ENCODE assay signal across 22 cellular contexts in the genomic region with DNA sequence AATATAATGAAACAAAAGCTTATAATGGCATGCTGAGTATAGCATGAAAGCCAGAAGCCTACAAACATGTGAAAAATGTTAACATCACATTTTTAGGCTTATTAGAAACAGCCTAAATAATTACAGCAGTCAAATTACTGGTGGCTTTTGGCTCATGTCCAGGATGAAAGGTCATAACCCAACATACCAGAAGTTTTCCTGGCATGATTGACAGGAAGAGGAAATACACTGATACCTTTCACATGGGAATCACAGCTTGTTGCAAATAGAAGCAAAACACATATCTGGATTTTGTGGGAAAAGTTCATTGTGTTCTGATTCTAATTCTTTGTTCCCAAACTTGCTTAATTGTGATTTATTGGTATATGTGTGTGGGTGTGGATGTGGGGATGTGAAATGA.
DNase-seq lines count a peak whose midpoint lies in the region; ATAC-seq and TF ChIP-seq lines count a peak whose summit lies in the region.
"Had no signal": no experiment of that assay in that cellular context is flagged by ENCODE, and none has a peak within 500 bp of the region (broad histone marks: within the 10 kb centered on the region; RNA-seq: fewer than 3 reads in every experiment).

No MANE protein-coding gene starts in this region.

- H3K4me3 Mint-ChIP-seq in MCF 10A (ENCODE audit: unreplicated experiment), result no peak overlapping the region
- H3K4me3 Mint-ChIP-seq: activated CD4-positive, alpha-beta T cell treated with anti-CD3 and anti-CD28 coated beads for 36 hours; activated CD8-positive, alpha-beta T cell treated with anti-CD3 and anti-CD28 coated beads, Interleukin-2, amount 10 ng/mL, durations not matched to agents 7 days and 5 days; CD4-positive, alpha-beta T cell; neural crest cell; stimulated activated naive CD8-positive, alpha-beta T cell treated with anti-CD3 and anti-CD28 coated beads, Interleukin-15, amount 100 ng/mL, for 72 hours had no signal

- H3K9me3 ChIP-seq in mammary epithelial cell (replicated peaks; ENCODE audit: insufficient read depth, low read length) (no peaks in the 10 kb centered on the region), gastroesophageal sphincter (peaks cover 0 to 11% (median 0%) of the 10 kb centered on the region in 3 donors)
- H3K9me3 ChIP-seq: SK-N-SH had no signal

- no peak for TF ChIP-seq EP300 in gastroesophageal sphincter (IDR thresholded peaks at IDR 0.05)

- TF ChIP-seq CTCF in MCF 10A (IDR thresholded peaks at IDR 0.05; ENCODE audit: unreplicated experiment), result no peak
- TF ChIP-seq CTCF in mammary epithelial cell (conservative IDR thresholded peaks at IDR 0.05 in 1 of 2, IDR thresholded peaks at IDR 0.05 in 1 of 2; ENCODE audit: extremely low read depth in 1 of 2, insufficient read depth in 1 of 2, low read depth in 1 of 2, low read length in 2 of 2), result no peak
- no peak for TF ChIP-seq CTCF in gastroesophageal sphincter (IDR thresholded peaks at IDR 0.05)
- no peak for TF ChIP-seq CTCF in retinal pigment epithelial cell (conservative IDR thresholded peaks at IDR 0.05; ENCODE audit: low read depth, low read length)

- peak; percentile 28 for ATAC-seq in gastroesophageal sphincter
- ATAC-seq in HG02973 (IDR thresholded peaks at IDR 0.05; ENCODE audit: unreplicated experiment), result no peak
- ATAC-seq: activated CD4-positive, alpha-beta T cell treated with anti-CD3 and anti-CD28 coated beads for 36 hours; activated CD8-positive, alpha-beta T cell treated with anti-CD3 and anti-CD28 coated beads, Interleukin-2, amount 10 ng/mL, durations not matched to agents 7 days and 5 days; activated naive CD4-positive, alpha-beta T cell treated with anti-CD3 and anti-CD28 coated beads, Interleukin-2, amount 50 U/mL, for 72 hours; stimulated activated naive CD8-positive, alpha-beta T cell treated with anti-CD3 and anti-CD28 coated beads, Interleukin-15, amount 100 ng/mL, for 72 hours had no signal

- dilution Hi-C loops in mammary epithelial cell (cut with HindIII; ENCODE audit: low sequenced_read_pairs), result no loop called here

- no peaks in the 10 kb centered on the region for H3K9me3 Mint-ChIP-seq in MCF 10A (ENCODE audit: unreplicated experiment)
- H3K9me3 Mint-ChIP-seq: stimulated activated naive CD8-positive, alpha-beta T cell treated with anti-CD3 and anti-CD28 coated beads, Interleukin-15, amount 100 ng/mL, for 72 hours had no signal

- H3K27ac ChIP-seq in mammary epithelial cell (ENCODE audit: insufficient read depth, low read depth, low read length) (no peak overlapping the region), gastroesophageal sphincter (no peak overlapping the region)
- H3K27ac ChIP-seq: 22Rv1 had no signal

- H4K20me1 ChIP-seq in mammary epithelial cell (ENCODE audit: insufficient read depth, low read length), result no peaks in the 10 kb centered on the region

- H3K27ac Mint-ChIP-seq in MCF 10A (ENCODE audit: low read depth, unreplicated experiment), result no peak overlapping the region
- H3K27ac Mint-ChIP-seq: activated CD4-positive, alpha-beta T cell treated with anti-CD3 and anti-CD28 coated beads for 36 hours; activated CD8-positive, alpha-beta T cell treated with anti-CD3 and anti-CD28 coated beads, Interleukin-2, amount 10 ng/mL, durations not matched to agents 7 days and 5 days; activated naive CD4-positive, alpha-beta T cell treated with anti-CD3 and anti-CD28 coated beads, Interleukin-2, amount 50 U/mL, for 72 hours; CD4-positive, alpha-beta T cell; stimulated activated naive CD8-positive, alpha-beta T cell treated with anti-CD3 and anti-CD28 coated beads, Interleukin-15, amount 100 ng/mL, for 72 hours had no signal

- DNase-seq in MCF 10A (ENCODE audit: unreplicated experiment) (peak; percentile 34), mammary epithelial cell (no peak), SK-MEL-5 (ENCODE audit: low read depth, low spot score) (peak; percentile 28), retinal pigment epithelial cell (ENCODE audit: low read depth) (peak; percentile 98), NCI-H1930 (lab: John Stamatoyannopoulos, UW) (no peak), C1 segment of cervical spinal cord (lab: John Stamatoyannopoulos, UW) (no peak)
- DNase-seq: activated CD4-positive, alpha-beta T cell treated with anti-CD3 and anti-CD28 coated beads for 36 hours; activated CD8-positive, alpha-beta T cell treated with anti-CD3 and anti-CD28 coated beads, Interleukin-2, amount 10 ng/mL, durations not matched to agents 7 days and 5 days; CD4-positive, alpha-beta T cell; cortex of kidney; DMS 273 treated with DMSO at 0.1 percent for 48 hours; head of caudate nucleus; KBM-7; NCI-H748 treated with DMSO at 0.1 percent for 48 hours; posterior cingulate gyrus; SK-N-SH; stimulated activated naive CD8-positive, alpha-beta T cell treated with anti-CD3 and anti-CD28 coated beads, Interleukin-15, amount 100 ng/mL, for 72 hours had no signal

- H3K36me3 ChIP-seq in mammary epithelial cell (ENCODE audit: insufficient read depth, low read length), result no peaks in the 10 kb centered on the region
- H3K36me3 ChIP-seq in gastroesophageal sphincter, result no peaks in the 10 kb centered on the region

- no peaks in the 10 kb centered on the region for H3K36me3 Mint-ChIP-seq in MCF 10A (ENCODE audit: insufficient read depth, unreplicated experiment)
- H3K36me3 Mint-ChIP-seq: activated naive CD4-positive, alpha-beta T cell treated with anti-CD3 and anti-CD28 coated beads, Interleukin-2, amount 50 U/mL, for 72 hours had no signal

- BruUV-seq in MCF 10A (replicated peaks; lab: Mats Ljungman, UMichigan) (no TSS peak), mammary epithelial cell (replicated peaks; lab: Mats Ljungman, UMichigan) (no TSS peak)

- no peaks in the 10 kb centered on the region for H3K79me2 ChIP-seq in mammary epithelial cell (ENCODE audit: insufficient read depth, low read length)

- no peak overlapping the region for H3K9ac ChIP-seq in mammary epithelial cell (ENCODE audit: insufficient read depth, low read length)
- H3K9ac ChIP-seq: SK-N-SH had no signal

- H3K4me1 ChIP-seq in mammary epithelial cell (ENCODE audit: insufficient read depth, low read length) (no peaks in the 10 kb centered on the region), gastroesophageal sphincter (no peaks in the 10 kb centered on the region)

- H3K27me3 Mint-ChIP-seq in MCF 10A (ENCODE audit: insufficient read depth, unreplicated experiment), result no peaks in the 10 kb centered on the region
- H3K27me3 Mint-ChIP-seq: activated CD4-positive, alpha-beta T cell treated with anti-CD3 and anti-CD28 coated beads for 36 hours; CD4-positive, alpha-beta T cell; stimulated activated naive CD8-positive, alpha-beta T cell treated with anti-CD3 and anti-CD28 coated beads, Interleukin-15, amount 100 ng/mL, for 72 hours had no signal

- H3K27me3 ChIP-seq in mammary epithelial cell (ENCODE audit: insufficient read depth, low read length) (no peaks in the 10 kb centered on the region), gastroesophageal sphincter (no peaks in the 10 kb centered on the region)

- H3K4me1 Mint-ChIP-seq in MCF 10A (ENCODE audit: insufficient read depth, unreplicated experiment), result no peaks in the 10 kb centered on the region
- H3K4me1 Mint-ChIP-seq: activated CD4-positive, alpha-beta T cell treated with anti-CD3 and anti-CD28 coated beads for 36 hours; stimulated activated naive CD8-positive, alpha-beta T cell treated with anti-CD3 and anti-CD28 coated beads, Interleukin-15, amount 100 ng/mL, for 72 hours had no signal

- H3K4me3 ChIP-seq in mammary epithelial cell (replicated peaks in 1 of 3; ENCODE audit: insufficient read depth in 1 of 3, low read depth in 2 of 3, low read length in 3 of 3) (no peak overlapping the region), gastroesophageal sphincter (no peak overlapping the region), retinal pigment epithelial cell (ENCODE audit: low read length) (no peak overlapping the region)

- H2AFZ ChIP-seq in mammary epithelial cell (ENCODE audit: low read depth, low read length), result no peak overlapping the region

- CTCF ChIA-PET in MCF 10A (lab: Yijun Ruan, JAX), result interaction anchor here (0.5 to 0.6 kb wide), 2 partner anchors 28 to 212 kb away, joined by 3 read pairs; no protein-coding TSS in a partner anchor
- CTCF ChIA-PET in mammary epithelial cell (lab: Charles Lee; ENCODE audit: low non-redundant PET), result no interaction called here

- no peak for TF ChIP-seq POLR2A in gastroesophageal sphincter (IDR thresholded peaks at IDR 0.05)

- intact Hi-C loops in MCF 10A (cut with micrococcal nuclease) (no loop called here), mammary epithelial cell (cut with micrococcal nuclease) (no loop called here)

- no peak overlapping the region for H3K4me2 ChIP-seq in mammary epithelial cell (ENCODE audit: insufficient read depth, low read depth, low read length)
- H3K4me2 ChIP-seq: SK-N-SH had no signal

- POLR2A ChIA-PET in MCF 10A (lab: Yijun Ruan, JAX), result interaction anchor here (0.9 kb wide), 1 partner anchor 12 kb away, joined by 4 read pairs; no protein-coding TSS in a partner anchor

- in situ Hi-C loops in mammary epithelial cell (cut with MboI; ENCODE audit: low sequenced_read_pairs in 2 of 2) (no loop called here), SK-MEL-5 (cut with HindIII; ENCODE audit: low pct_unique_long_range_greater_than_20kb, low sequenced_read_pairs) (no loop called here)

Comparison
In these comparisons a context has a peak if more than half of its experiments do, and no peak if none do; other contexts are left out.
1. DNase-seq: peak in MCF 10A (single experiment), SK-MEL-5 (single experiment) and retinal pigment epithelial cell (single experiment); none in mammary epithelial cell (single experiment), NCI-H1930 (0 of 2) and C1 segment of cervical spinal cord (0 of 14).